ENCODE assay signal across 8 cellular contexts in genomic region chr22:42300286-42301071, GRCh38.
DNase-seq lines count a peak whose midpoint lies in the region; ATAC-seq and TF ChIP-seq lines count a peak whose summit lies in the region.

No MANE protein-coding gene starts in this region.

- no peaks in the 10 kb centered on the region for H3K36me3 Mint-ChIP-seq in stimulated activated naive CD8-positive, alpha-beta T cell treated with anti-CD3 and anti-CD28 coated beads, Interleukin-15, Interleukin-2, amounts not matched to agents 100 ng/mL and 50 ng/mL, for 24 hours (ENCODE audit: low read depth)

- H3K4me1 ChIP-seq in BLaER1 treated with 17β-estradiol and CSF1 and Interleukin-3, amounts not matched to agents 10 nM and 100 nM, result peaks cover 69 to 99% (median 99%) of the 10 kb centered on the region in 10 experiments

- no peaks in the 10 kb centered on the region for H3K36me3 ChIP-seq in BLaER1 treated with 17β-estradiol and CSF1 and Interleukin-3, amounts not matched to agents 10 nM and 100 nM

- ATAC-seq in HG02759 (IDR thresholded peaks at IDR 0.05; ENCODE audit: unreplicated experiment), result peak; percentile 57
- no peak for ATAC-seq in GM19395 (IDR thresholded peaks at IDR 0.05; ENCODE audit: unreplicated experiment)
- no peak for ATAC-seq in GM18502 (IDR thresholded peaks at IDR 0.05; ENCODE audit: poor library complexity, unreplicated experiment)
- no peak for ATAC-seq in GM19023 (IDR thresholded peaks at IDR 0.05; ENCODE audit: unreplicated experiment)

- peak overlapping the region in 9 of 10 experiments; percentile 20 to 59 (median 50); a peak in 17 of 20 replicates for H3K4me3 ChIP-seq in BLaER1 treated with 17β-estradiol and CSF1 and Interleukin-3, amounts not matched to agents 10 nM and 100 nM
- no peak overlapping the region for H3K4me3 ChIP-seq in epithelial cell of esophagus (ENCODE audit: low read length)

- H3K27me3 Mint-ChIP-seq in stimulated activated naive CD8-positive, alpha-beta T cell treated with anti-CD3 and anti-CD28 coated beads, Interleukin-15, Interleukin-2, amounts not matched to agents 100 ng/mL and 50 ng/mL, for 24 hours, result no peaks in the 10 kb centered on the region

- no peaks in the 10 kb centered on the region for H3K9me3 ChIP-seq in BLaER1 treated with 17β-estradiol and CSF1 and Interleukin-3, amounts not matched to agents 10 nM and 100 nM (replicated peaks in 1 of 11)

- peaks cover 57% of the 10 kb centered on the region for H3K4me1 Mint-ChIP-seq in stimulated activated naive CD8-positive, alpha-beta T cell treated with anti-CD3 and anti-CD28 coated beads, Interleukin-15, Interleukin-2, amounts not matched to agents 100 ng/mL and 50 ng/mL, for 24 hours (ENCODE audit: low read depth)

- peaks cover 0 to 31% (median 0%) of the 10 kb centered on the region in 11 experiments; a peak in 5 of 22 replicates for H4K20me1 ChIP-seq in BLaER1 treated with 17β-estradiol and CSF1 and Interleukin-3, amounts not matched to agents 10 nM and 100 nM

- no peaks in the 10 kb centered on the region for H3K9me3 Mint-ChIP-seq in stimulated activated naive CD8-positive, alpha-beta T cell treated with anti-CD3 and anti-CD28 coated beads, Interleukin-15, Interleukin-2, amounts not matched to agents 100 ng/mL and 50 ng/mL, for 24 hours

- DNase-seq in T-helper 9 cell (peak; percentile 27), epithelial cell of esophagus (ENCODE audit: low read depth) (peak; percentile 95)

- peak overlapping the region; percentile 40 for H3K4me3 Mint-ChIP-seq in stimulated activated naive CD8-positive, alpha-beta T cell treated with anti-CD3 and anti-CD28 coated beads, Interleukin-15, Interleukin-2, amounts not matched to agents 100 ng/mL and 50 ng/mL, for 24 hours

- H3K4me2 ChIP-seq in BLaER1 treated with 17β-estradiol and CSF1 and Interleukin-3, amounts not matched to agents 10 nM and 100 nM, result peak overlapping the region; percentile 84 to 100 (median 96)

- H3K9ac ChIP-seq in BLaER1 treated with 17β-estradiol and CSF1 and Interleukin-3, amounts not matched to agents 10 nM and 100 nM, result peak overlapping the region; percentile 31 to 84 (median 72); a peak in 20 of 22 replicates

- peak overlapping the region; percentile 55 for H3K27ac Mint-ChIP-seq in stimulated activated naive CD8-positive, alpha-beta T cell treated with anti-CD3 and anti-CD28 coated beads, Interleukin-15, Interleukin-2, amounts not matched to agents 100 ng/mL and 50 ng/mL, for 24 hours

- H3K27me3 ChIP-seq in BLaER1 treated with 17β-estradiol and CSF1 and Interleukin-3, amounts not matched to agents 10 nM and 100 nM, result no peaks in the 10 kb centered on the region

- no peak for TF ChIP-seq CTCF in epithelial cell of esophagus (IDR thresholded peaks at IDR 0.05; ENCODE audit: insufficient read depth, low read depth, low read length, missing control alignments)

- peak overlapping the region; percentile 47 to 90 (median 79); a peak in 21 of 22 replicates for H3K27ac ChIP-seq in BLaER1 treated with 17β-estradiol and CSF1 and Interleukin-3, amounts not matched to agents 10 nM and 100 nM
